In genomic region chr19:58400638-58400915, GRCh38 we compare ENCODE assay signal across 2 cellular contexts.
TF ChIP-seq lines count a peak whose summit lies in the region.

No MANE protein-coding gene starts in this region.

TF ChIP-seq in SK-N-SH, 30 proteins besides CTCF, POLR2A, EP300 and RAD21:
- TF ChIP-seq CHD2 (IDR thresholded peaks at IDR 0.05; ENCODE audit: low read length, partially characterized antibody) (no peak), RFX5 (IDR thresholded peaks at IDR 0.05; ENCODE audit: low read length) (no peak), USF1 (IDR thresholded peaks at IDR 0.05; ENCODE audit: borderline replicate concordance, low read depth) (no peak), GABPA (IDR thresholded peaks at IDR 0.05; ENCODE audit: low read depth) (no peak), RXRA (IDR thresholded peaks at IDR 0.05; ENCODE audit: borderline replicate concordance, low read depth) (no peak), SIN3A (IDR thresholded peaks at IDR 0.05; ENCODE audit: borderline replicate concordance, low read depth, low read length) (no peak), MEF2A (IDR thresholded peaks at IDR 0.05; ENCODE audit: borderline replicate concordance, low read depth) (no peak), ZBTB33 (IDR thresholded peaks at IDR 0.05; ENCODE audit: borderline replicate concordance, low read depth) (no peak), SMC3 (IDR thresholded peaks at IDR 0.05; ENCODE audit: low read depth, low read length) (no peak), ELF1 (IDR thresholded peaks at IDR 0.05) (no peak), TAF1 (IDR thresholded peaks at IDR 0.05; ENCODE audit: borderline replicate concordance, low read depth, low read length) (no peak), PBX3 (IDR thresholded peaks at IDR 0.05) (no peak), MAX (IDR thresholded peaks at IDR 0.05; ENCODE audit: low read depth) (no peak)

TF ChIP-seq in SK-N-SH treated with all-trans-retinoic acid at 6 μM for 48 hours, 23 proteins besides CTCF, POLR2A, EP300 and RAD21:
- TF ChIP-seq ZNF8 (CRISPR knock-in tag; IDR thresholded peaks at IDR 0.05) (no peak), ISL1 (CRISPR knock-in tag; IDR thresholded peaks at IDR 0.05) (no peak), CSDC2 (CRISPR knock-in tag; IDR thresholded peaks at IDR 0.05) (no peak), ZNF70 (CRISPR knock-in tag; IDR thresholded peaks at IDR 0.05) (no peak), GLIS3 (CRISPR knock-in tag; IDR thresholded peaks at IDR 0.05) (no peak), RARB (CRISPR knock-in tag; IDR thresholded peaks at IDR 0.05) (no peak), TSHZ2 (CRISPR knock-in tag; IDR thresholded peaks at IDR 0.05) (no peak), ESRRG (CRISPR knock-in tag; IDR thresholded peaks at IDR 0.05) (no peak), OSR1 (CRISPR knock-in tag; IDR thresholded peaks at IDR 0.05) (no peak), CSRNP3 (CRISPR knock-in tag; IDR thresholded peaks at IDR 0.05) (no peak), CREB5 (CRISPR knock-in tag; IDR thresholded peaks at IDR 0.05; ENCODE audit: low read depth) (no peak), ZFP3 (CRISPR knock-in tag; IDR thresholded peaks at IDR 0.05) (no peak), PATZ1 (CRISPR knock-in tag; IDR thresholded peaks at IDR 0.05; ENCODE audit: borderline replicate concordance) (no peak), ZNF565 (CRISPR knock-in tag; conservative IDR thresholded peaks at IDR 0.05; ENCODE audit: low read depth) (no peak), SNAI2 (CRISPR knock-in tag; IDR thresholded peaks at IDR 0.05) (no peak), TCF4 (CRISPR knock-in tag; IDR thresholded peaks at IDR 0.05; ENCODE audit: borderline replicate concordance) (no peak), BACH2 (CRISPR knock-in tag; IDR thresholded peaks at IDR 0.05; ENCODE audit: borderline replicate concordance) (no peak), TOX (CRISPR knock-in tag; IDR thresholded peaks at IDR 0.05; ENCODE audit: borderline replicate concordance) (no peak)
